Comparison of ENCODE assay signal across 10 cellular contexts in genomic region chr14:36207500-36207899, GRCh38. TPM values are rescaled to one million over a fixed set of nuclear protein-coding genes. Genes with fewer than 3 reads are reported as not detected.
DNase-seq lines count a peak whose midpoint lies in the region; FAIRE-seq and TF ChIP-seq lines count a peak whose summit lies in the region.
"Had no signal": no experiment of that assay in that cellular context is flagged by ENCODE, and none has a peak within 500 bp of the region (broad histone marks: within the 10 kb centered on the region; RNA-seq: fewer than 3 reads in every experiment).

No MANE protein-coding gene starts in this region.

- H3K27me3 ChIP-seq in smooth muscle cell (ENCODE audit: low read depth) = no peaks in the 10 kb centered on the region

- H3K36me3 ChIP-seq in smooth muscle cell (ENCODE audit: low read depth) (no peaks in the 10 kb centered on the region), kidney (ENCODE audit: control insufficient read depth in 1 of 2, insufficient read depth in 2 of 2, low read length in 2 of 2) (no peaks in the 10 kb centered on the region)

- H2AFZ ChIP-seq in smooth muscle cell (ENCODE audit: low read depth) = no peak overlapping the region

- H3K27ac ChIP-seq in smooth muscle cell (ENCODE audit: low read depth) (no peak overlapping the region), kidney (ENCODE audit: low read depth in 2 of 2, low read length in 2 of 2) (no peak overlapping the region)

- DNase-seq in NCI-H2227 treated with DMSO at 0.1 percent for 48 hours (lab: John Stamatoyannopoulos, UW) (peak; percentile 20), NCI-H2227 (lab: John Stamatoyannopoulos, UW; ENCODE audit: unreplicated experiment) (no peak), NCI-H345 treated with DMSO at 0.1 percent for 48 hours (lab: John Stamatoyannopoulos, UW; ENCODE audit: unreplicated experiment) (peak; percentile 58), dermis blood vessel endothelial cell (peak; percentile 15), smooth muscle cell (lab: John Stamatoyannopoulos, UW; ENCODE audit: unreplicated experiment) (no peak), T-helper 9 cell (no peak), kidney (no peak)
- no peak for DNase-seq in stimulated activated naive CD4-positive, alpha-beta T cell (lab: John Stamatoyannopoulos, UW)
- DNase-seq: CD4-positive, alpha-beta T cell; stimulated activated CD4-positive, alpha-beta T cell treated with anti-CD3 and anti-CD28 coated beads, Interleukin-2, amount 100 ng/mL, for 48 hours had no signal

- no peak overlapping the region for H3K4me3 ChIP-seq in smooth muscle cell
- no peak overlapping the region for H3K4me3 ChIP-seq in kidney (ENCODE audit: low read length in 2 of 2)

- H3K4me2 ChIP-seq in smooth muscle cell = no peak overlapping the region

- H3F3A ChIP-seq in smooth muscle cell (ENCODE audit: low read depth) = no peaks in the 10 kb centered on the region

- H3K9me3 ChIP-seq in smooth muscle cell (replicated peaks; ENCODE audit: low read depth) (no peaks in the 10 kb centered on the region), kidney (ENCODE audit: control insufficient read depth in 1 of 2, low read length in 2 of 2) (no peaks in the 10 kb centered on the region)

- H3K9ac ChIP-seq in smooth muscle cell (ENCODE audit: low read depth) (no peak overlapping the region), kidney (ENCODE audit: low read length in 2 of 2) (no peak overlapping the region)

- intact Hi-C loops in kidney (cut with DNase I) = no loop called here

- H3K4me1 ChIP-seq in smooth muscle cell (ENCODE audit: low read depth) (no peaks in the 10 kb centered on the region), kidney (ENCODE audit: control insufficient read depth in 1 of 2, insufficient read depth in 1 of 2, low read depth in 1 of 2, low read length in 2 of 2) (no peaks in the 10 kb centered on the region)

- 91% methylated on average over 1 of the region's 1 CpG for WGBS in smooth muscle cell (ENCODE audit: low lambda C conversion rate)

- FAIRE-seq in kidney (lab: Jason Lieb, UNC) = no peak

- no peaks in the 10 kb centered on the region for H4K20me1 ChIP-seq in smooth muscle cell (ENCODE audit: low read depth)

- TF ChIP-seq CTCF in smooth muscle cell (IDR thresholded peaks at IDR 0.05; ENCODE audit: borderline replicate concordance, insufficient read depth, poor library complexity, severe bottlenecking) (peak; percentile 43), kidney (IDR thresholded peaks at IDR 0.05; ENCODE audit: borderline replicate concordance, extremely low read depth, insufficient read depth) (no peak)

- no peaks in the 10 kb centered on the region for H3K79me2 ChIP-seq in smooth muscle cell (ENCODE audit: low read depth)

RNA-seq across cellular contexts. Expression of gene PTCSC3, which starts 31.0 kb away (rescaled TPM):
- total RNA-seq in dermis blood vessel endothelial cell = not detected in 2 replicates
- total RNA-seq in smooth muscle cell = not detected in 2 replicates
- not detected in 2 replicates for polyA plus RNA-seq in smooth muscle cell
- not detected for total RNA-seq in kidney
- polyA plus RNA-seq in kidney (ENCODE audit: insufficient read depth, low read depth, low replicate concordance) = 6.4 TPM
- total RNA-seq: CD4-positive, alpha-beta T cell had no signal

Comparison
In these comparisons a context has a peak if more than half of its experiments do, and no peak if none do; other contexts are left out.
1. DNase-seq: peak in NCI-H2227 treated with DMSO at 0.1 percent for 48 hours (single experiment), NCI-H345 treated with DMSO at 0.1 percent for 48 hours (single experiment) and dermis blood vessel endothelial cell (single experiment); none in NCI-H2227 (single experiment), smooth muscle cell (single experiment), T-helper 9 cell (single experiment), stimulated activated naive CD4-positive, alpha-beta T cell (0 of 6) and kidney (single experiment).